Comparison of ENCODE assay signal across 11 cellular contexts in genomic region chr14:67883717-67884116, GRCh38.
DNase-seq lines count a peak whose midpoint lies in the region; ATAC-seq, FAIRE-seq and TF ChIP-seq lines count a peak whose summit lies in the region.
"Had no signal": no experiment of that assay in that cellular context is flagged by ENCODE, and none has a peak within 500 bp of the region (broad histone marks: within the 10 kb centered on the region; RNA-seq: fewer than 3 reads in every experiment).

No MANE protein-coding gene starts in this region.

- TF ChIP-seq CTCF in astrocyte of the spinal cord (IDR thresholded peaks at IDR 0.05; ENCODE audit: low read depth, low read length) (no peak), sigmoid colon (IDR thresholded peaks at IDR 0.05) (peak in 1 of 4 experiments; percentile 10)

- H3K27me3 ChIP-seq in sigmoid colon = no peaks in the 10 kb centered on the region

- TF ChIP-seq EP300 in sigmoid colon (IDR thresholded peaks at IDR 0.05) = no peak

- no peaks in the 10 kb centered on the region for H3K9me3 ChIP-seq in sigmoid colon

- no peaks in the 10 kb centered on the region for H3K36me3 ChIP-seq in sigmoid colon

- peak; percentile 83 for FAIRE-seq in HTR-8/SVneo (lab: Jason Lieb, UNC)

- peak; percentile 17 to 39 for DNase-seq in AML-193 (lab: John Stamatoyannopoulos, UW)
- peak; percentile 57 for DNase-seq in HTR-8/SVneo (ENCODE audit: insufficient read length, low spot score)
- DNase-seq in astrocyte of the spinal cord (ENCODE audit: low read depth, low spot score) = peak; percentile 19
- peak; percentile 26 to 45 for DNase-seq in lung microvascular endothelial cell (ENCODE audit: low read depth in 2 of 2)
- DNase-seq in sigmoid colon = no peak
- no peak for DNase-seq in middle frontal gyrus (ENCODE audit: extremely low spot score, low spot score)
- no peak for DNase-seq in KG1 (lab: John Stamatoyannopoulos, UW)
- DNase-seq: activated naive CD4-positive, alpha-beta T cell treated with Interleukin-2 at 50 U/mL for 16 hours; RPMI8226 had no signal

- H3K4me3 ChIP-seq in astrocyte of the spinal cord (ENCODE audit: low read depth, low read length) = no peak overlapping the region
- no peak overlapping the region for H3K4me3 ChIP-seq in sigmoid colon
- H3K4me3 ChIP-seq: lung had no signal

- in situ Hi-C loops in astrocyte of the spinal cord (cut with HindIII; ENCODE audit: low sequenced_read_pairs) = no loop called here

- H3K27ac ChIP-seq in sigmoid colon = no peak overlapping the region

- WGBS in sigmoid colon, 2 donors = 71 to 75% methylated on average over 1 of the region's 1 CpG

- intact Hi-C loops in sigmoid colon (cut with DNase I) = loop anchor here (5.0 kb wide), 1 partner anchor 959 kb away; no protein-coding TSS in a partner anchor

- no peak for ATAC-seq in HG03457 (IDR thresholded peaks at IDR 0.05; ENCODE audit: unreplicated experiment)

- TF ChIP-seq POLR2A in sigmoid colon (IDR thresholded peaks at IDR 0.05) = no peak

- H3K4me1 ChIP-seq in sigmoid colon = peaks cover 0 to 7% (median 3%) of the 10 kb centered on the region in 4 donors

Comparison
In these comparisons a context has a peak if more than half of its experiments do, and no peak if none do; other contexts are left out.
1. DNase-seq: peak in AML-193 (2 of 2), HTR-8/SVneo (single experiment), astrocyte of the spinal cord (single experiment) and lung microvascular endothelial cell (2 of 2); none in sigmoid colon (single experiment), middle frontal gyrus (single experiment) and KG1 (single experiment).